Comparison of ENCODE assay signal across 13 cellular contexts in the genomic region with DNA sequence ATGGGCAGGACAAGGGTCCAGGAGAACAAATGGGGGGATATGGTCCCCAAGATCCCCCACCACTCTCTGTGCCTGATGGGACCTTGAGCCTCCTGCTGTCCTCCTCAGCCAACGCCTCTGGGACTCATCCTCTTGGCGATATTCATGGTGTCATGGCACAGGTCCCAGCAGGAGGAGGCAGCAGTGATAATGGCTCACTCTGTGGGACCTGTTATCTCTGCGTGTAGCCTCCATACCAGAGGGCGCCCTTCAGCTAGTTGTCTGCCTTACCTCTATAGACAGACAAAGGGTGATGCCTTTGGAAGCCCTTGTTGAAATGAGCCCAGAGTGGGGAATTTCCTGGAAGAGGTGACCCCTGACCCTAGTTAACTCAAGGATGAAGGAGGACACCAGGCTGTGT. TPM values are rescaled to one million over a fixed set of nuclear protein-coding genes. Genes with fewer than 3 reads are reported as not detected.
DNase-seq lines count a peak whose midpoint lies in the region; ATAC-seq, FAIRE-seq and TF ChIP-seq lines count a peak whose summit lies in the region.
"Had no signal": no experiment of that assay in that cellular context is flagged by ENCODE, and none has a peak within 500 bp of the region (broad histone marks: within the 10 kb centered on the region; RNA-seq: fewer than 3 reads in every experiment).

No MANE protein-coding gene starts in this region.

- no peaks in the 10 kb centered on the region for H3K27me3 Mint-ChIP-seq in CD4-positive, alpha-beta memory T cell
- H3K27me3 Mint-ChIP-seq: activated naive CD4-positive, alpha-beta T cell treated with anti-CD3 and anti-CD28 coated beads, Interleukin-2, amount 50 U/mL, for 24 hours had no signal

- H3K27me3 ChIP-seq in OCI-LY3 (ENCODE audit: low read depth, low read length): no peaks in the 10 kb centered on the region
- H3K27me3 ChIP-seq in CD4-positive, alpha-beta memory T cell (ENCODE audit: insufficient read depth, low read length): no peaks in the 10 kb centered on the region

- H3K4me1 ChIP-seq in OCI-LY3 (ENCODE audit: low read length): no peaks in the 10 kb centered on the region
- H3K4me1 ChIP-seq in CD4-positive, alpha-beta memory T cell (ENCODE audit: insufficient read depth, low read length): no peaks in the 10 kb centered on the region

- H2AFZ ChIP-seq in OCI-LY3 (ENCODE audit: low read depth, low read length): no peak overlapping the region

- no peak overlapping the region for H3K4me3 Mint-ChIP-seq in CD4-positive, alpha-beta memory T cell
- H3K4me3 Mint-ChIP-seq: activated naive CD4-positive, alpha-beta T cell treated with anti-CD3 and anti-CD28 coated beads, Interleukin-2, amount 50 U/mL, for 24 hours had no signal

- H3K4me1 Mint-ChIP-seq in CD4-positive, alpha-beta memory T cell: peaks cover 0 to 12% (median 3%) of the 10 kb centered on the region in 4 donors
- H3K4me1 Mint-ChIP-seq: activated naive CD4-positive, alpha-beta T cell treated with anti-CD3 and anti-CD28 coated beads, Interleukin-2, amount 50 U/mL, for 24 hours had no signal

- no peaks in the 10 kb centered on the region for H3K79me2 ChIP-seq in OCI-LY3 (ENCODE audit: low read length)

- no peaks in the 10 kb centered on the region for H3K36me3 ChIP-seq in OCI-LY3 (replicated peaks; ENCODE audit: low read depth, low read length)
- no peaks in the 10 kb centered on the region for H3K36me3 ChIP-seq in CD4-positive, alpha-beta memory T cell (ENCODE audit: insufficient read depth, low read length)

- DNase-seq in ACHN: peak; percentile 19
- DNase-seq in GM03348 (ENCODE audit: low spot score): peak; percentile 5
- no peak for DNase-seq in epithelial cell of proximal tubule (ENCODE audit: low read depth)
- DNase-seq in CD4-positive, alpha-beta memory T cell: no peak
- DNase-seq in urothelium cell line (ENCODE audit: low spot score): no peak
- DNase-seq: retina had no signal

- no peak for ATAC-seq in HG03159 (IDR thresholded peaks at IDR 0.05; ENCODE audit: unreplicated experiment)
- no peak for ATAC-seq in HG03280 (IDR thresholded peaks at IDR 0.05; ENCODE audit: unreplicated experiment)

- no peak overlapping the region for H3K27ac ChIP-seq in OCI-LY3 (ENCODE audit: low read length)
- H3K27ac ChIP-seq in CD4-positive, alpha-beta memory T cell (ENCODE audit: low read depth, low read length): no peak overlapping the region
- H3K27ac ChIP-seq: epithelial cell of prostate had no signal

- in situ Hi-C loops in ACHN (cut with HindIII; ENCODE audit: low pct_ligation_motif_present, low pct_unique_long_range_greater_than_20kb, low sequenced_read_pairs): no loop called here

- no peak overlapping the region for H3K4me2 ChIP-seq in OCI-LY3 (ENCODE audit: low read length)

- intact Hi-C loops in CD4-positive, alpha-beta memory T cell (cut with micrococcal nuclease): no loop called here

- POLR2A ChIA-PET in CD4-positive, alpha-beta memory T cell (lab: Charles Lee; ENCODE audit: partially characterized antibody): no interaction called here

- TF ChIP-seq CTCF in OCI-LY3 (IDR thresholded peaks at IDR 0.05; ENCODE audit: low read depth, low read length): peak; percentile 45
- peak; percentile 23 for TF ChIP-seq CTCF in epithelial cell of proximal tubule (conservative IDR thresholded peaks at IDR 0.05; ENCODE audit: low read depth, low read length)

- peaks cover 0 to 2% (median 0%) of the 10 kb centered on the region in 8 donors for H3K9me3 Mint-ChIP-seq in CD4-positive, alpha-beta memory T cell
- H3K9me3 Mint-ChIP-seq: activated naive CD4-positive, alpha-beta T cell treated with anti-CD3 and anti-CD28 coated beads, Interleukin-2, amount 50 U/mL, for 24 hours had no signal

- no peaks in the 10 kb centered on the region; the same call in 1 of the 2 replicates for H4K20me1 ChIP-seq in OCI-LY3 (ENCODE audit: insufficient read depth, low read length)

- no peak for FAIRE-seq in urothelium cell line (lab: Jason Lieb, UNC)

- no peaks in the 10 kb centered on the region for H3K36me3 Mint-ChIP-seq in CD4-positive, alpha-beta memory T cell
- H3K36me3 Mint-ChIP-seq: activated naive CD4-positive, alpha-beta T cell treated with anti-CD3 and anti-CD28 coated beads, Interleukin-2, amount 50 U/mL, for 24 hours had no signal

- H3K9ac ChIP-seq in OCI-LY3 (ENCODE audit: low read length): no peak overlapping the region

- peak overlapping the region in 1 of 7 donors; percentile 21 for H3K27ac Mint-ChIP-seq in CD4-positive, alpha-beta memory T cell
- H3K27ac Mint-ChIP-seq: activated naive CD4-positive, alpha-beta T cell treated with anti-CD3 and anti-CD28 coated beads, Interleukin-2, amount 50 U/mL, for 24 hours had no signal

- H3K4me3 ChIP-seq in OCI-LY3 (ENCODE audit: low read length) (no peak overlapping the region), epithelial cell of proximal tubule (ENCODE audit: low read depth, low read length) (no peak overlapping the region)
- no peak overlapping the region for H3K4me3 ChIP-seq in CD4-positive, alpha-beta memory T cell (ENCODE audit: low read length in 2 of 2)

- no peaks in the 10 kb centered on the region for H3K9me3 ChIP-seq in OCI-LY3 (ENCODE audit: insufficient read depth, low read length)
- no peaks in the 10 kb centered on the region for H3K9me3 ChIP-seq in CD4-positive, alpha-beta memory T cell (ENCODE audit: control insufficient read depth in 1 of 2, low read length in 2 of 2)

- CTCF ChIA-PET in CD4-positive, alpha-beta memory T cell (lab: Charles Lee; ENCODE audit: partially characterized antibody): interaction anchor here (0.6 to 1.8 kb wide), 2 partner anchors 9 to 85 kb away, joined by 3 to 4 read pairs; no protein-coding TSS in a partner anchor

RNA-seq across cellular contexts. Expression of gene ZBTB47, which starts 7.4 kb away (rescaled TPM):
- total RNA-seq in epithelial cell of proximal tubule: 5.6 and 6.2 TPM in 2 replicates
- total RNA-seq in CD4-positive, alpha-beta memory T cell: 1 to 10 TPM; 1.4 to 1.8 TPM
- not detected for polyA plus RNA-seq in CD4-positive, alpha-beta memory T cell

RNA-seq across cellular contexts. Expression of gene KLHL40, which starts 24.4 kb away (rescaled TPM):
- not detected in 2 replicates for total RNA-seq in epithelial cell of proximal tubule
- total RNA-seq in CD4-positive, alpha-beta memory T cell: not detected
- not detected for polyA plus RNA-seq in CD4-positive, alpha-beta memory T cell
- total RNA-seq: Daoy; T-helper 2 cell treated with Interferon-gamma antibody and Interleukin-4, amounts not matched to agents 100 ng/mL and 5 ng/mL, for 36 hours had no signal

RNA-seq across cellular contexts. Expression of gene HHATL, which starts 41.7 kb away (rescaled TPM):
- total RNA-seq in epithelial cell of proximal tubule: not detected in 2 replicates
- not detected for total RNA-seq in CD4-positive, alpha-beta memory T cell
- polyA plus RNA-seq in CD4-positive, alpha-beta memory T cell: not detected
- total RNA-seq: Daoy; T-helper 2 cell treated with Interferon-gamma antibody and Interleukin-4, amounts not matched to agents 100 ng/mL and 5 ng/mL, for 36 hours had no signal

Comparison
In these comparisons a context has a peak if more than half of its experiments do, and no peak if none do; other contexts are left out.
1. DNase-seq: peak in ACHN (single experiment) and GM03348 (single experiment); none in epithelial cell of proximal tubule (single experiment), CD4-positive, alpha-beta memory T cell (0 of 5) and urothelium cell line (single experiment).